Comparison of ENCODE assay signal across 2 cellular contexts in the genomic region with DNA sequence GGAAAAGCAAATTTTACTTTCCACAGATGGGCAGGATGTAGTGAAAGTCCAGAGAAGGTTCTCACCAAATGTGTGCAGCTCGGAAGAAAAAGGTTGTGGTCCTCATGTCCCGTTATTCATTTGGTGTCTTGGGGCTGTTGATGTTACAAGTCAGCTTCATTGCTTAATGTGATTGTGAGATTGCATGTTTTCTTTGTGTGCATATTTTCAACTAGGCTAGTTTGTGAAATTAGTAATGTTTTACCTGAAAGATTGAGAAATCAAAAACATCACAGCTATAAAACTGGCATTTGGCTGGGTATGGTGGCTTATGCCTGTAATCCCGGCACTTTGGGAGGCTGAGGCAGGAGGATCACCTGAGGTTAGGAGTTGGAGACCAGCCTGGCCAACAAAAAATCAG.
TF ChIP-seq lines count a peak whose summit lies in the region.

No MANE protein-coding gene starts in this region.

TF ChIP-seq in liver, 16 proteins besides CTCF, POLR2A, EP300 and RAD21:
- TF ChIP-seq, protein P1, sequence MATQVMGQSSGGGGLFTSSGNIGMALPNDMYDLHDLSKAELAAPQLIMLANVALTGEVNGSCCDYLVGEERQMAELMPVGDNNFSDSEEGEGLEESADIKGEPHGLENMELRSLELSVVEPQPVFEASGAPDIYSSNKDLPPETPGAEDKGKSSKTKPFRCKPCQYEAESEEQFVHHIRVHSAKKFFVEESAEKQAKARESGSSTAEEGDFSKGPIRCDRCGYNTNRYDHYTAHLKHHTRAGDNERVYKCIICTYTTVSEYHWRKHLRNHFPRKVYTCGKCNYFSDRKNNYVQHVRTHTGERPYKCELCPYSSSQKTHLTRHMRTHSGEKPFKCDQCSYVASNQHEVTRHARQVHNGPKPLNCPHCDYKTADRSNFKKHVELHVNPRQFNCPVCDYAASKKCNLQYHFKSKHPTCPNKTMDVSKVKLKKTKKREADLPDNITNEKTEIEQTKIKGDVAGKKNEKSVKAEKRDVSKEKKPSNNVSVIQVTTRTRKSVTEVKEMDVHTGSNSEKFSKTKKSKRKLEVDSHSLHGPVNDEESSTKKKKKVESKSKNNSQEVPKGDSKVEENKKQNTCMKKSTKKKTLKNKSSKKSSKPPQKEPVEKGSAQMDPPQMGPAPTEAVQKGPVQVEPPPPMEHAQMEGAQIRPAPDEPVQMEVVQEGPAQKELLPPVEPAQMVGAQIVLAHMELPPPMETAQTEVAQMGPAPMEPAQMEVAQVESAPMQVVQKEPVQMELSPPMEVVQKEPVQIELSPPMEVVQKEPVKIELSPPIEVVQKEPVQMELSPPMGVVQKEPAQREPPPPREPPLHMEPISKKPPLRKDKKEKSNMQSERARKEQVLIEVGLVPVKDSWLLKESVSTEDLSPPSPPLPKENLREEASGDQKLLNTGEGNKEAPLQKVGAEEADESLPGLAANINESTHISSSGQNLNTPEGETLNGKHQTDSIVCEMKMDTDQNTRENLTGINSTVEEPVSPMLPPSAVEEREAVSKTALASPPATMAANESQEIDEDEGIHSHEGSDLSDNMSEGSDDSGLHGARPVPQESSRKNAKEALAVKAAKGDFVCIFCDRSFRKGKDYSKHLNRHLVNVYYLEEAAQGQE (IDR thresholded peaks at IDR 0.05) = no peak
- TF ChIP-seq, protein P2, sequence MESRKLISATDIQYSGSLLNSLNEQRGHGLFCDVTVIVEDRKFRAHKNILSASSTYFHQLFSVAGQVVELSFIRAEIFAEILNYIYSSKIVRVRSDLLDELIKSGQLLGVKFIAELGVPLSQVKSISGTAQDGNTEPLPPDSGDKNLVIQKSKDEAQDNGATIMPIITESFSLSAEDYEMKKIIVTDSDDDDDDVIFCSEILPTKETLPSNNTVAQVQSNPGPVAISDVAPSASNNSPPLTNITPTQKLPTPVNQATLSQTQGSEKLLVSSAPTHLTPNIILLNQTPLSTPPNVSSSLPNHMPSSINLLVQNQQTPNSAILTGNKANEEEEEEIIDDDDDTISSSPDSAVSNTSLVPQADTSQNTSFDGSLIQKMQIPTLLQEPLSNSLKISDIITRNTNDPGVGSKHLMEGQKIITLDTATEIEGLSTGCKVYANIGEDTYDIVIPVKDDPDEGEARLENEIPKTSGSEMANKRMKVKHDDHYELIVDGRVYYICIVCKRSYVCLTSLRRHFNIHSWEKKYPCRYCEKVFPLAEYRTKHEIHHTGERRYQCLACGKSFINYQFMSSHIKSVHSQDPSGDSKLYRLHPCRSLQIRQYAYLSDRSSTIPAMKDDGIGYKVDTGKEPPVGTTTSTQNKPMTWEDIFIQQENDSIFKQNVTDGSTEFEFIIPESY (IDR thresholded peaks at IDR 0.05) = no peak
- TF ChIP-seq EGR1 (IDR thresholded peaks at IDR 0.05; ENCODE audit: low read depth in 2 of 2) (no peak), JUND (IDR thresholded peaks at IDR 0.05) (peak; percentile 30 to 53), NR2F2 (IDR thresholded peaks at IDR 0.05) (no peak), GABPA (IDR thresholded peaks at IDR 0.05 in 1 of 2, conservative IDR thresholded peaks at IDR 0.05 in 1 of 2) (no peak), HNF4G (IDR thresholded peaks at IDR 0.05) (no peak), FOXA2 (IDR thresholded peaks at IDR 0.05) (peak; percentile 57), YY1 (IDR thresholded peaks at IDR 0.05) (peak; percentile 34), SP1 (IDR thresholded peaks at IDR 0.05) (peak; percentile 46), RXRA (IDR thresholded peaks at IDR 0.05) (peak; percentile 39 to 42), TAF1 (conservative IDR thresholded peaks at IDR 0.05) (no peak), HNF4A (conservative IDR thresholded peaks at IDR 0.05) (peak; percentile 30 to 48), FOXA1 (IDR thresholded peaks at IDR 0.05) (no peak)
- TF ChIP-seq, protein P3, sequence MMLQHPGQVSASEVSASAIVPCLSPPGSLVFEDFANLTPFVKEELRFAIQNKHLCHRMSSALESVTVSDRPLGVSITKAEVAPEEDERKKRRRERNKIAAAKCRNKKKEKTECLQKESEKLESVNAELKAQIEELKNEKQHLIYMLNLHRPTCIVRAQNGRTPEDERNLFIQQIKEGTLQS (IDR thresholded peaks at IDR 0.05) = peak; percentile 59
- TF ChIP-seq, protein P4, sequence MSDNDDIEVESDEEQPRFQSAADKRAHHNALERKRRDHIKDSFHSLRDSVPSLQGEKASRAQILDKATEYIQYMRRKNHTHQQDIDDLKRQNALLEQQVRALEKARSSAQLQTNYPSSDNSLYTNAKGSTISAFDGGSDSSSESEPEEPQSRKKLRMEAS (IDR thresholded peaks at IDR 0.05) = no peak
TF ChIP-seq in liver: peak in this region for 7.

TF ChIP-seq in HepG2, 621 proteins besides CTCF, POLR2A, EP300 and RAD21:
- TF ChIP-seq ZNF841 (CRISPR knock-in tag; IDR thresholded peaks at IDR 0.05; ENCODE audit: borderline replicate concordance) (no peak), GABPA (IDR thresholded peaks at IDR 0.05; ENCODE audit: low read depth, low read length) (no peak), GABPA (CRISPR knock-in tag; IDR thresholded peaks at IDR 0.05; ENCODE audit: low read depth) (no peak), ZFP90 (CRISPR knock-in tag; IDR thresholded peaks at IDR 0.05; ENCODE audit: borderline replicate concordance) (no peak), GABPB1 (CRISPR knock-in tag; IDR thresholded peaks at IDR 0.05) (no peak), MLLT10 (CRISPR knock-in tag; IDR thresholded peaks at IDR 0.05) (no peak), FOXJ3 (CRISPR knock-in tag; IDR thresholded peaks at IDR 0.05; ENCODE audit: borderline replicate concordance) (no peak)
- TF ChIP-seq, protein P5, sequence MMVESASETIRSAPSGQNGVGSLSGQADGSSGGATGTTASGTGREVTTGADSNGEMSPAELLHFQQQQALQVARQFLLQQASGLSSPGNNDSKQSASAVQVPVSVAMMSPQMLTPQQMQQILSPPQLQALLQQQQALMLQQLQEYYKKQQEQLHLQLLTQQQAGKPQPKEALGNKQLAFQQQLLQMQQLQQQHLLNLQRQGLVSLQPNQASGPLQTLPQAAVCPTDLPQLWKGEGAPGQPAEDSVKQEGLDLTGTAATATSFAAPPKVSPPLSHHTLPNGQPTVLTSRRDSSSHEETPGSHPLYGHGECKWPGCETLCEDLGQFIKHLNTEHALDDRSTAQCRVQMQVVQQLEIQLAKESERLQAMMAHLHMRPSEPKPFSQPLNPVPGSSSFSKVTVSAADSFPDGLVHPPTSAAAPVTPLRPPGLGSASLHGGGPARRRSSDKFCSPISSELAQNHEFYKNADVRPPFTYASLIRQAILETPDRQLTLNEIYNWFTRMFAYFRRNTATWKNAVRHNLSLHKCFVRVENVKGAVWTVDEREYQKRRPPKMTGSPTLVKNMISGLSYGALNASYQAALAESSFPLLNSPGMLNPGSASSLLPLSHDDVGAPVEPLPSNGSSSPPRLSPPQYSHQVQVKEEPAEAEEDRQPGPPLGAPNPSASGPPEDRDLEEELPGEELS (CRISPR knock-in tag; IDR thresholded peaks at IDR 0.05) = no peak
TF ChIP-seq in HepG2: peak in this region for 0.
